1 cellular context compared by ENCODE assay signal in the genomic region with DNA sequence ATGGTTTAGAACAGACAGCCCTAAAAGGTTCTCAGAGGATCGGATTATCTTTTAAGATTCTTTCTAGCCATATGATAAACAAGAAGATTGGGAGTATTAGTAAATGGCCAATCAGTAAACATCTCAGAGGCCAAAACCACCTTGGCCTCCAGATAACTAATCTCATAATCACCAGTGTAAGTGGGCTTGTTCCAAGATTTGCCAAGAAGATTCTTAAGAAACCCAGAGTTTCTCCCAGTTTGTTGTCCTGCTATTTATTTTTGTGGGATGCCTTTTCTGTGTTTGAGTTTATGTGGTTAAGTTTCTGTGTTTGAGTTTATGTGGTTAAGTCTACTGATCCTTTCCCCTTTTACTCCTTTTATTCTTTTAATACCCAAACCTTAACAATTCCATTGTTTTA.
TF ChIP-seq lines count a peak whose summit lies in the region.

No MANE protein-coding gene starts in this region.

TF ChIP-seq in IMR-90, 13 proteins besides CTCF, POLR2A, EP300 and RAD21:
- TF ChIP-seq SMC3 (IDR thresholded peaks at IDR 0.05; ENCODE audit: low read depth, low read length), result no peak
- no peak for TF ChIP-seq MXI1 (IDR thresholded peaks at IDR 0.05; ENCODE audit: borderline replicate concordance, low read depth, low read length)
- TF ChIP-seq RFX5 (IDR thresholded peaks at IDR 0.05; ENCODE audit: low read depth, low read length), result no peak
- TF ChIP-seq, protein P1, sequence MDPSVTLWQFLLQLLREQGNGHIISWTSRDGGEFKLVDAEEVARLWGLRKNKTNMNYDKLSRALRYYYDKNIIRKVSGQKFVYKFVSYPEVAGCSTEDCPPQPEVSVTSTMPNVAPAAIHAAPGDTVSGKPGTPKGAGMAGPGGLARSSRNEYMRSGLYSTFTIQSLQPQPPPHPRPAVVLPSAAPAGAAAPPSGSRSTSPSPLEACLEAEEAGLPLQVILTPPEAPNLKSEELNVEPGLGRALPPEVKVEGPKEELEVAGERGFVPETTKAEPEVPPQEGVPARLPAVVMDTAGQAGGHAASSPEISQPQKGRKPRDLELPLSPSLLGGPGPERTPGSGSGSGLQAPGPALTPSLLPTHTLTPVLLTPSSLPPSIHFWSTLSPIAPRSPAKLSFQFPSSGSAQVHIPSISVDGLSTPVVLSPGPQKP (IDR thresholded peaks at IDR 0.05; ENCODE audit: borderline replicate concordance, low read depth, low read length), result no peak
- no peak for TF ChIP-seq CHD1 (IDR thresholded peaks at IDR 0.05; ENCODE audit: low read depth, low read length)
- TF ChIP-seq NFE2L2 (IDR thresholded peaks at IDR 0.05; ENCODE audit: low read depth, low read length), result no peak
- no peak for TF ChIP-seq MAZ (IDR thresholded peaks at IDR 0.05; ENCODE audit: borderline replicate concordance, low read depth, low read length)
- no peak for TF ChIP-seq FOS (IDR thresholded peaks at IDR 0.05; ENCODE audit: low read depth, low read length)
